Comparison of ENCODE assay signal across 29 cellular contexts in the genomic region with DNA sequence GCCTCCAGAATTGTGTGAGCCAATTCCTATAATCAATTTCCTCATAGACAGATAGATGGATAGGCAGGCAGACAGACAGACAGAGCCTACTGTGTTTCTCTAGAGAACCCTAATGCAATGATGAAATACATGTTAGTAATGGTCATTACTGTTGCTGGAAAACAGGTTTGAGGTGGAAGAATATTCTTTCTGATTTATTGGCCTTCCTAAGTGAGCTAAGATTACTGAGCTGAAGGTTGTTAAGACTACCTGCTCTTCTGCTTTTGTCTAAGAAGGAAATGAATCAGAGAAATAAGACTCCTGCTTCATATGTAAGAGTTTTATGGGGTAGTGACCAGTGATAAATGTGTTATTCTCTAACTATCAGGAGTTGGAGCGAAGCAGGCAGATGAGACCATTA.
"Had no signal": no experiment of that assay in that cellular context is flagged by ENCODE, and none has a peak within 500 bp of the region (broad histone marks: within the 10 kb centered on the region; RNA-seq: fewer than 3 reads in every experiment).

No MANE protein-coding gene starts in this region.

- H3K4me3 Mint-ChIP-seq: activated CD4-positive, alpha-beta T cell treated with anti-CD3 and anti-CD28 coated beads for 36 hours; activated CD4-positive, alpha-beta T cell treated with anti-CD3 and anti-CD28 coated beads, Interleukin-2, amount 10 ng/mL, durations not matched to agents 7 days and 5 days; activated CD8-positive, alpha-beta T cell treated with anti-CD3 and anti-CD28 coated beads, Interleukin-2, amount 10 ng/mL, durations not matched to agents 7 days and 5 days; activated naive CD4-positive, alpha-beta T cell treated with anti-CD3 and anti-CD28 coated beads, Interleukin-2, amount 50 U/mL, for 24 hours; activated naive CD8-positive, alpha-beta T cell treated with anti-CD3 and anti-CD28 coated beads, Interleukin-2, amount 10 ng/mL, durations not matched to agents 7 days and 5 days; activated T-cell treated with anti-CD3 and anti-CD28 coated beads, Interleukin-2, amount 50 U/mL, for 24 hours; central memory CD8-positive, alpha-beta T cell; T-helper 1 cell treated with Interleukin-12 subunit alpha and Interleukin-12 subunit beta and Interleukin-4 antibody, amounts not matched to agents 30 μg/mL and 1 μg/mL, for 36 hours; T-helper 2 cell treated with Interferon-gamma antibody and Interleukin-4, amounts not matched to agents 5 μg/mL and 100 μg/mL, for 36 hours; WTC11 had no signal

- H3K27me3 Mint-ChIP-seq: activated CD4-positive, alpha-beta T cell treated with anti-CD3 and anti-CD28 coated beads for 36 hours; activated CD4-positive, alpha-beta T cell treated with anti-CD3 and anti-CD28 coated beads, Interleukin-2, amount 10 ng/mL, durations not matched to agents 7 days and 5 days; activated naive CD4-positive, alpha-beta T cell treated with anti-CD3 and anti-CD28 coated beads, Interleukin-2, amount 50 U/mL, for 24 hours; activated naive CD8-positive, alpha-beta T cell treated with anti-CD3 and anti-CD28 coated beads, Interleukin-2, amount 10 ng/mL, durations not matched to agents 7 days and 5 days; activated T-cell treated with anti-CD3 and anti-CD28 coated beads, Interleukin-2, amount 50 U/mL, for 24 hours; central memory CD8-positive, alpha-beta T cell had no signal

- H3K4me1 ChIP-seq: SJSA1 had no signal

- H3K27ac ChIP-seq: body of pancreas, KMS-11, SJSA1 had no signal

- H3K27ac Mint-ChIP-seq: activated CD4-positive, alpha-beta T cell treated with anti-CD3 and anti-CD28 coated beads for 36 hours; activated CD4-positive, alpha-beta T cell treated with anti-CD3 and anti-CD28 coated beads, Interleukin-2, amount 10 ng/mL, durations not matched to agents 7 days and 5 days; activated CD8-positive, alpha-beta T cell treated with anti-CD3 and anti-CD28 coated beads, Interleukin-2, amount 10 ng/mL, durations not matched to agents 7 days and 5 days; activated naive CD4-positive, alpha-beta T cell treated with anti-CD3 and anti-CD28 coated beads, Interleukin-2, amount 50 U/mL, for 24 hours; activated naive CD8-positive, alpha-beta T cell treated with anti-CD3 and anti-CD28 coated beads, Interleukin-2, amount 10 ng/mL, durations not matched to agents 7 days and 5 days; activated T-cell treated with anti-CD3 and anti-CD28 coated beads, Interleukin-2, amount 50 U/mL, for 24 hours; activated T-helper 2 cell treated with anti-CD3 and anti-CD28 coated beads, Interferon-gamma antibody, Interleukin-2, Interleukin-4, amounts not matched to agents 10 μg/mL and 5 μg/mL and 100 μg/mL, durations not matched to agents 14 hours and 24 hours and 36 hours; T-helper 1 cell treated with Interleukin-12 subunit alpha and Interleukin-12 subunit beta and Interleukin-4 antibody, amounts not matched to agents 30 μg/mL and 1 μg/mL, for 36 hours; T-helper 2 cell treated with Interferon-gamma antibody and Interleukin-4, amounts not matched to agents 5 μg/mL and 100 μg/mL, for 36 hours; WTC11 had no signal

- H3K4me1 Mint-ChIP-seq: activated CD4-positive, alpha-beta T cell treated with anti-CD3 and anti-CD28 coated beads for 36 hours; activated CD4-positive, alpha-beta T cell treated with anti-CD3 and anti-CD28 coated beads, Interleukin-2, amount 10 ng/mL, durations not matched to agents 7 days and 5 days; activated naive CD4-positive, alpha-beta T cell treated with anti-CD3 and anti-CD28 coated beads, Interleukin-2, amount 50 U/mL, for 24 hours; activated naive CD8-positive, alpha-beta T cell treated with anti-CD3 and anti-CD28 coated beads, Interleukin-2, amount 10 ng/mL, durations not matched to agents 7 days and 5 days; central memory CD8-positive, alpha-beta T cell had no signal

- H3K9me3 ChIP-seq: body of pancreas, SJSA1, SK-N-SH had no signal

- H3K36me3 Mint-ChIP-seq: activated naive CD4-positive, alpha-beta T cell treated with anti-CD3 and anti-CD28 coated beads, Interleukin-2, amount 50 U/mL, for 24 hours; activated naive CD8-positive, alpha-beta T cell treated with anti-CD3 and anti-CD28 coated beads, Interleukin-2, amount 10 ng/mL, durations not matched to agents 7 days and 5 days had no signal

- H3K27me3 ChIP-seq: body of pancreas, SJSA1 had no signal

- H3K9me3 Mint-ChIP-seq: activated CD4-positive, alpha-beta T cell treated with anti-CD3 and anti-CD28 coated beads, Interleukin-2, amount 10 ng/mL, durations not matched to agents 7 days and 5 days; activated naive CD4-positive, alpha-beta T cell treated with anti-CD3 and anti-CD28 coated beads, Interleukin-2, amount 50 U/mL, for 24 hours; activated T-helper 2 cell treated with anti-CD3 and anti-CD28 coated beads, Interferon-gamma antibody, Interleukin-2, Interleukin-4, amounts not matched to agents 10 μg/mL and 5 μg/mL and 100 μg/mL, durations not matched to agents 14 hours and 24 hours and 36 hours; T-helper 1 cell treated with Interleukin-12 subunit alpha and Interleukin-12 subunit beta and Interleukin-4 antibody, amounts not matched to agents 30 μg/mL and 1 μg/mL, for 36 hours; WTC11 had no signal

- ATAC-seq: activated CD4-positive, alpha-beta T cell treated with anti-CD3 and anti-CD28 coated beads for 36 hours; activated CD4-positive, CD25-positive, alpha-beta regulatory T cell treated with anti-CD3 and anti-CD28 coated beads, Interleukin-2, amount 50 U/mL, for 24 hours; activated CD8-positive, alpha-beta T cell treated with anti-CD3 and anti-CD28 coated beads, Interleukin-2, amount 10 ng/mL, durations not matched to agents 7 days and 5 days; body of pancreas; Panc1; WTC11 had no signal

- H3K4me2 ChIP-seq: KMS-11, SK-N-SH had no signal

- H3K36me3 ChIP-seq: SJSA1 had no signal

- H3K4me3 ChIP-seq: body of pancreas, SJSA1 had no signal

- H3K9me2 ChIP-seq: SK-N-SH had no signal

- DNase-seq: activated CD4-positive, alpha-beta T cell treated with anti-CD3 and anti-CD28 coated beads for 36 hours; activated CD4-positive, alpha-beta T cell treated with anti-CD3 and anti-CD28 coated beads, Interleukin-2, amount 10 ng/mL, durations not matched to agents 7 days and 5 days; activated CD4-positive, alpha-beta T cell treated with anti-CD3 and anti-CD28 coated beads, Interleukin-2, amount 50 U/mL, for 48 hours; activated CD8-positive, alpha-beta T cell treated with anti-CD3 and anti-CD28 coated beads, Interleukin-2, amount 10 ng/mL, durations not matched to agents 7 days and 5 days; activated gamma-delta T cell; activated naive CD4-positive, alpha-beta T cell treated with Interleukin-2 at 50 U/mL for 16 hours; activated naive CD8-positive, alpha-beta T cell treated with anti-CD3 and anti-CD28 coated beads, Interleukin-2, amount 10 ng/mL, durations not matched to agents 7 days and 5 days; activated T-cell treated with anti-CD3 and anti-CD28 coated beads, Interleukin-2, amount 50 U/mL, for 24 hours; body of pancreas; NCI-H1105; NCI-H1417 treated with DMSO at 0.1 percent for 48 hours; NCI-H187 treated with DMSO at 0.1 percent for 48 hours; NCI-H2081; NCI-H345; NCI-H524 treated with DMSO at 0.1 percent for 48 hours; NCI-H748 treated with DMSO at 0.1 percent for 48 hours; NK-92 treated with Interleukin-12 subunit alpha and Interleukin-12 subunit beta, amount 100 ng/mL, for 24 hours; SHP77 treated with DMSO at 0.1 percent for 48 hours; SK-N-SH had no signal
